1 cellular context compared by ENCODE assay signal in genomic region chr9:95515272-95516113, GRCh38.
A peak's percentile ranks its signal among the peaks of the same experiment; 100 is the strongest.
TF ChIP-seq lines count a peak whose summit lies in the region.

No MANE protein-coding gene starts in this region.

TF ChIP-seq in HEK293, 187 proteins besides CTCF, POLR2A, EP300 and RAD21 (continued from another document):
- TF ChIP-seq PBX3 (CRISPR knock-in tag; IDR thresholded peaks at IDR 0.05) (no peak; the same call in 1 of the 2 replicates), ZNF2 (tag by site-specific recombination; IDR thresholded peaks at IDR 0.05) (no peak), ZNF521 (tag by site-specific recombination; IDR thresholded peaks at IDR 0.05) (no peak), ZBTB17 (tag by site-specific recombination; IDR thresholded peaks at IDR 0.05) (peak; percentile 43; the same call in 1 of the 2 replicates), ZBTB8A (tag by site-specific recombination; IDR thresholded peaks at IDR 0.05) (peak; percentile 81), ZNF335 (tag by site-specific recombination; conservative IDR thresholded peaks at IDR 0.05) (peak; percentile 75), SP7 (tag by site-specific recombination; IDR thresholded peaks at IDR 0.05) (no peak), ZNF433 (tag by site-specific recombination; IDR thresholded peaks at IDR 0.05; ENCODE audit: low read depth) (no peak), ZNF19 (tag by site-specific recombination; IDR thresholded peaks at IDR 0.05; ENCODE audit: low read depth) (no peak), IKZF3 (tag by site-specific recombination; IDR thresholded peaks at IDR 0.05) (no peak), OSR2 (tag by site-specific recombination; IDR thresholded peaks at IDR 0.05) (peak; percentile 64), ZNF600 (tag by site-specific recombination; IDR thresholded peaks at IDR 0.05) (peak; percentile 38; the same call in 1 of the 2 replicates), ZNF354C (tag by site-specific recombination; IDR thresholded peaks at IDR 0.05; ENCODE audit: borderline replicate concordance, low read depth) (no peak), ZNF157 (tag by site-specific recombination; IDR thresholded peaks at IDR 0.05) (no peak), ZNF341 (tag by site-specific recombination; IDR thresholded peaks at IDR 0.05; ENCODE audit: low read depth) (peak; percentile 40; the same call in 1 of the 2 replicates), KLF9 (tag by site-specific recombination; IDR thresholded peaks at IDR 0.05; ENCODE audit: low read depth) (no peak), HOXA7 (CRISPR knock-in tag; IDR thresholded peaks at IDR 0.05; ENCODE audit: borderline replicate concordance) (no peak), ZNF776 (tag by site-specific recombination; IDR thresholded peaks at IDR 0.05; ENCODE audit: borderline replicate concordance) (no peak), ZNF398 (tag by site-specific recombination; IDR thresholded peaks at IDR 0.05) (0 out of 2 replicates have a peak, but pooled peaks have one; percentile 19), ZEB2 (tag by site-specific recombination; IDR thresholded peaks at IDR 0.05) (no peak), ZBTB49 (tag by site-specific recombination; IDR thresholded peaks at IDR 0.05; ENCODE audit: low read depth) (no peak), ZBTB48 (tag by site-specific recombination; IDR thresholded peaks at IDR 0.05) (no peak), ZNF114 (tag by site-specific recombination; IDR thresholded peaks at IDR 0.05) (no peak), SP2 (tag by site-specific recombination; IDR thresholded peaks at IDR 0.05) (peak; percentile 30), ZBTB20 (tag by site-specific recombination; IDR thresholded peaks at IDR 0.05) (peak; percentile 30; the same call in 1 of the 2 replicates), EGR2 (tag by site-specific recombination; IDR thresholded peaks at IDR 0.05; ENCODE audit: low read depth) (0 out of 2 replicates have a peak, but pooled peaks have one; percentile 52), REST (tag by site-specific recombination; IDR thresholded peaks at IDR 0.05) (no peak), ZNF37A (tag by site-specific recombination; IDR thresholded peaks at IDR 0.05) (no peak), GLIS1 (tag by site-specific recombination; IDR thresholded peaks at IDR 0.05) (no peak; the same call in 1 of the 2 replicates), ZNF473 (tag by site-specific recombination; IDR thresholded peaks at IDR 0.05) (no peak), ZNF24 (tag by site-specific recombination; IDR thresholded peaks at IDR 0.05) (no peak), ZNF248 (tag by site-specific recombination; IDR thresholded peaks at IDR 0.05) (no peak), ZNF658 (tag by site-specific recombination; IDR thresholded peaks at IDR 0.05) (no peak), ZNF311 (tag by site-specific recombination; IDR thresholded peaks at IDR 0.05; ENCODE audit: borderline replicate concordance) (no peak), ZNF544 (tag by site-specific recombination; IDR thresholded peaks at IDR 0.05) (no peak), ZNF677 (tag by site-specific recombination; IDR thresholded peaks at IDR 0.05) (no peak), ZIC2 (tag by site-specific recombination; IDR thresholded peaks at IDR 0.05) (no peak)
- TF ChIP-seq, protein P1, sequence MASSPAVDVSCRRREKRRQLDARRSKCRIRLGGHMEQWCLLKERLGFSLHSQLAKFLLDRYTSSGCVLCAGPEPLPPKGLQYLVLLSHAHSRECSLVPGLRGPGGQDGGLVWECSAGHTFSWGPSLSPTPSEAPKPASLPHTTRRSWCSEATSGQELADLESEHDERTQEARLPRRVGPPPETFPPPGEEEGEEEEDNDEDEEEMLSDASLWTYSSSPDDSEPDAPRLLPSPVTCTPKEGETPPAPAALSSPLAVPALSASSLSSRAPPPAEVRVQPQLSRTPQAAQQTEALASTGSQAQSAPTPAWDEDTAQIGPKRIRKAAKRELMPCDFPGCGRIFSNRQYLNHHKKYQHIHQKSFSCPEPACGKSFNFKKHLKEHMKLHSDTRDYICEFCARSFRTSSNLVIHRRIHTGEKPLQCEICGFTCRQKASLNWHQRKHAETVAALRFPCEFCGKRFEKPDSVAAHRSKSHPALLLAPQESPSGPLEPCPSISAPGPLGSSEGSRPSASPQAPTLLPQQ (tag by site-specific recombination; IDR thresholded peaks at IDR 0.05): no peak
- TF ChIP-seq, protein P2, sequence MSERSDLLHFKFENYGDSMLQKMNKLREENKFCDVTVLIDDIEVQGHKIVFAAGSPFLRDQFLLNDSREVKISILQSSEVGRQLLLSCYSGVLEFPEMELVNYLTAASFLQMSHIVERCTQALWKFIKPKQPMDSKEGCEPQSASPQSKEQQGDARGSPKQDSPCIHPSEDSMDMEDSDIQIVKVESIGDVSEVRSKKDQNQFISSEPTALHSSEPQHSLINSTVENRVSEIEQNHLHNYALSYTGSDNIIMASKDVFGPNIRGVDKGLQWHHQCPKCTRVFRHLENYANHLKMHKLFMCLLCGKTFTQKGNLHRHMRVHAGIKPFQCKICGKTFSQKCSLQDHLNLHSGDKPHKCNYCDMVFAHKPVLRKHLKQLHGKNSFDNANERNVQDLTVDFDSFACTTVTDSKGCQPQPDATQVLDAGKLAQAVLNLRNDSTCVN (tag by site-specific recombination; optimal IDR thresholded peaks at IDR 0.05): peak; percentile 78
